In the genomic region with DNA sequence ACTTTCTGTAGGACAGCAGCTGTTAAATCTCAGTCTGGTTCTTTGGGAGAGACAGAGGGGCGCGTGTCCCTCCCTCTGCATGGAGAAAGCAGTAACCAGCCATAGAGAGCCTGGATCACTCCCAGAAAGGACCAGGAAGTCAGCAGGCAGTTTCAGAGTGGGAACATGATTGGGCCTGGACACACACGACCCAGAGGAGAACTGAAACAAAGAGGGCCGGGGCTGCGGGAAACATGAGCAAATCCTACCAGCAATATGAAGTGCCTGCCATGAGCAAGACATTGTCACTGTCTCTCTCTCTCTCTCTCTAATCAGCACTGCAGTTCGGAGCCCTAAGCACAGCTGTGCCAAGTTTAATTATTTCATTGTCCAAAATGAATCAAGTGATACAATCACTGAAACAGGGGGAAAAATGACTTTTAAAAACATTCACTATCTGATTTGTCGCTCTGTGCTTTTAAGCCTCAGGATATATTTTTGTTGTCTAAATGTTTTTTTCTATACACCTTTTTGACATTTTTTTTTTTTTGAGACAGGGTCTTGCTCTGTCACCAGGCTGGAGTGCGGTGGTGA, we compare ENCODE assay signal across 24 cellular contexts. TPM values are rescaled to one million over a fixed set of nuclear protein-coding genes. Genes with fewer than 3 reads are reported as not detected.
A peak's percentile ranks its signal among the peaks of the same experiment; 100 is the strongest.
DNase-seq lines count a peak whose midpoint lies in the region; ATAC-seq and TF ChIP-seq lines count a peak whose summit lies in the region.
"Had no signal": no experiment of that assay in that cellular context is flagged by ENCODE, and none has a peak within 500 bp of the region (broad histone marks: within the 10 kb centered on the region; RNA-seq: fewer than 3 reads in every experiment).

No MANE protein-coding gene starts in this region.

- H3K4me2 ChIP-seq in GM23338 = no peak overlapping the region
- H3K4me2 ChIP-seq: BLaER1, PC-9 had no signal

- no peaks in the 10 kb centered on the region for H3K36me3 Mint-ChIP-seq in GM23338 (ENCODE audit: low read depth)
- H3K36me3 Mint-ChIP-seq in nephron progenitor cell (ENCODE audit: low read depth) = no peaks in the 10 kb centered on the region
- no peaks in the 10 kb centered on the region for H3K36me3 Mint-ChIP-seq in CD4-positive, alpha-beta memory T cell
- H3K36me3 Mint-ChIP-seq: activated naive CD8-positive, alpha-beta T cell treated with anti-CD3 and anti-CD28 coated beads, Interleukin-2, amount 10 ng/mL, durations not matched to agents 7 days and 5 days had no signal

- intact Hi-C loops in heart right ventricle (cut with DNase I) = no loop called here
- intact Hi-C loops in CD4-positive, alpha-beta memory T cell (cut with micrococcal nuclease) = no loop called here

- no peaks in the 10 kb centered on the region for H3K79me2 ChIP-seq in GM23338 (replicated peaks; ENCODE audit: insufficient read depth)

- no peaks in the 10 kb centered on the region for H3F3A ChIP-seq in GM23338 (replicated peaks; ENCODE audit: low read depth)

- H3K9me3 ChIP-seq in heart right ventricle = no peaks in the 10 kb centered on the region
- no peaks in the 10 kb centered on the region for H3K9me3 ChIP-seq in CD4-positive, alpha-beta memory T cell (ENCODE audit: control insufficient read depth in 1 of 2, low read length in 2 of 2)
- H3K9me3 ChIP-seq: BLaER1, left lung had no signal

- in situ Hi-C loops in brain microvascular endothelial cell (cut with HindIII; ENCODE audit: low pct_ligation_motif_present, low sequenced_read_pairs) = no loop called here

- DNase-seq in GM23338 (ENCODE audit: low spot score) (no peak), SK-N-DZ (ENCODE audit: low spot score) (peak; percentile 25), heart right ventricle (peak in 1 of 2 donors; percentile 38), nephron progenitor cell (no peak), AG08395 (ENCODE audit: low spot score) (no peak), brain microvascular endothelial cell (no peak), A172 (ENCODE audit: low spot score) (no peak)
- DNase-seq in CD4-positive, alpha-beta memory T cell = no peak
- DNase-seq: activated CD4-positive, alpha-beta T cell treated with anti-CD3 and anti-CD28 coated beads for 1 hour; activated naive CD8-positive, alpha-beta T cell treated with anti-CD3 and anti-CD28 coated beads, Interleukin-2, amount 10 ng/mL, durations not matched to agents 7 days and 5 days; erythroblast; GF-D8; left lung; NCI-H2227 treated with DMSO at 0.1 percent for 48 hours; NCI-H774; PC-9; stimulated activated CD4-positive, alpha-beta T cell treated with anti-CD3 and anti-CD28 coated beads, Interleukin-2, amount 100 ng/mL, for 24 hours had no signal

- TF ChIP-seq CTCF in GM23338 (conservative IDR thresholded peaks at IDR 0.05; ENCODE audit: low read depth in 2 of 2) (no peak), heart right ventricle (IDR thresholded peaks at IDR 0.05) (no peak), nephron progenitor cell (IDR thresholded peaks at IDR 0.05) (no peak), brain microvascular endothelial cell (IDR thresholded peaks at IDR 0.05; ENCODE audit: low read depth, low read length, missing control alignments) (no peak)

- H3K9me3 Mint-ChIP-seq in GM23338 (no peaks in the 10 kb centered on the region), nephron progenitor cell (no peaks in the 10 kb centered on the region)
- peaks cover 0 to 2% (median 0%) of the 10 kb centered on the region in 8 donors for H3K9me3 Mint-ChIP-seq in CD4-positive, alpha-beta memory T cell
- H3K9me3 Mint-ChIP-seq: activated naive CD8-positive, alpha-beta T cell treated with anti-CD3 and anti-CD28 coated beads, Interleukin-2, amount 10 ng/mL, durations not matched to agents 7 days and 5 days; activated T-helper 17 cell treated with anti-CD3 and anti-CD28 coated beads, Interleukin-2, amount 50 U/mL, for 72 hours had no signal

- no peaks in the 10 kb centered on the region for H3K36me3 ChIP-seq in GM23338 (ENCODE audit: insufficient read depth)
- H3K36me3 ChIP-seq in heart right ventricle = no peaks in the 10 kb centered on the region
- no peaks in the 10 kb centered on the region for H3K36me3 ChIP-seq in CD4-positive, alpha-beta memory T cell (ENCODE audit: insufficient read depth, low read length)
- H3K36me3 ChIP-seq in brain microvascular endothelial cell (replicated peaks) = no peaks in the 10 kb centered on the region
- H3K36me3 ChIP-seq: BLaER1, left lung had no signal

- no peaks in the 10 kb centered on the region for H3K9me2 ChIP-seq in GM23338 (ENCODE audit: insufficient read depth)

- H3K4me3 ChIP-seq in GM23338 (no peak overlapping the region), heart right ventricle (no peak overlapping the region), brain microvascular endothelial cell (ENCODE audit: low read depth, low read length) (no peak overlapping the region)
- no peak overlapping the region for H3K4me3 ChIP-seq in CD4-positive, alpha-beta memory T cell (ENCODE audit: low read length in 2 of 2)
- H3K4me3 ChIP-seq: BLaER1, GM12878, left lung, PC-9 had no signal

- H4K20me1 ChIP-seq in GM23338 (replicated peaks; ENCODE audit: insufficient read depth) = no peaks in the 10 kb centered on the region
- H4K20me1 ChIP-seq: BLaER1 had no signal

- H2AFZ ChIP-seq in GM23338 = peak overlapping the region; percentile 92
- H2AFZ ChIP-seq: PC-9 had no signal

- H3K4me3 Mint-ChIP-seq in GM23338 (no peak overlapping the region), nephron progenitor cell (no peak overlapping the region)
- no peak overlapping the region for H3K4me3 Mint-ChIP-seq in CD4-positive, alpha-beta memory T cell
- H3K4me3 Mint-ChIP-seq: activated naive CD8-positive, alpha-beta T cell treated with anti-CD3 and anti-CD28 coated beads, Interleukin-2, amount 10 ng/mL, durations not matched to agents 7 days and 5 days; activated T-helper 17 cell treated with anti-CD3 and anti-CD28 coated beads, Interleukin-2, amount 50 U/mL, for 72 hours had no signal

- CTCF ChIA-PET in CD4-positive, alpha-beta memory T cell (lab: Charles Lee; ENCODE audit: partially characterized antibody) = interaction anchor here (0.8 kb wide), 1 partner anchor 10 kb away, joined by 3 read pairs; no protein-coding TSS in a partner anchor

- H3K27ac Mint-ChIP-seq in GM23338 = no peak overlapping the region
- peak overlapping the region; percentile 5 for H3K27ac Mint-ChIP-seq in nephron progenitor cell
- no peak overlapping the region for H3K27ac Mint-ChIP-seq in CD4-positive, alpha-beta memory T cell
- H3K27ac Mint-ChIP-seq: activated naive CD8-positive, alpha-beta T cell treated with anti-CD3 and anti-CD28 coated beads, Interleukin-2, amount 10 ng/mL, durations not matched to agents 7 days and 5 days; activated T-helper 17 cell treated with anti-CD3 and anti-CD28 coated beads, Interleukin-2, amount 50 U/mL, for 72 hours had no signal

- POLR2A ChIA-PET in CD4-positive, alpha-beta memory T cell (lab: Charles Lee; ENCODE audit: partially characterized antibody) = no interaction called here

- peaks cover 8% of the 10 kb centered on the region for H3K27me3 Mint-ChIP-seq in GM23338 (ENCODE audit: insufficient read depth, low read depth, poor library complexity)
- peaks cover 22% of the 10 kb centered on the region for H3K27me3 Mint-ChIP-seq in nephron progenitor cell (ENCODE audit: low read depth, poor library complexity)
- peaks cover 10 to 14% of the 10 kb centered on the region in 2 donors for H3K27me3 Mint-ChIP-seq in CD4-positive, alpha-beta memory T cell

- WGBS in heart right ventricle, 2 donors = 41 to 47% methylated on average over 8 of the region's 8 CpGs

- H3K4me1 ChIP-seq in GM23338 (ENCODE audit: insufficient read depth) (no peaks in the 10 kb centered on the region), heart right ventricle (peaks cover 0 to 11% (median 5%) of the 10 kb centered on the region in 9 donors)
- no peaks in the 10 kb centered on the region for H3K4me1 ChIP-seq in CD4-positive, alpha-beta memory T cell (ENCODE audit: insufficient read depth, low read length)
- H3K4me1 ChIP-seq: BLaER1, left lung had no signal

- H3K27ac ChIP-seq in GM23338 (ENCODE audit: low read depth) (no peak overlapping the region), heart right ventricle (no peak overlapping the region), brain microvascular endothelial cell (no peak overlapping the region)
- H3K27ac ChIP-seq in CD4-positive, alpha-beta memory T cell (ENCODE audit: low read depth, low read length) = no peak overlapping the region
- H3K27ac ChIP-seq: BLaER1, left lung, PC-9 had no signal

- H3K4me1 Mint-ChIP-seq in GM23338 (peaks cover 5% of the 10 kb centered on the region; the same call in 2 of the 3 replicates), nephron progenitor cell (peaks cover 5% of the 10 kb centered on the region)
- H3K4me1 Mint-ChIP-seq in CD4-positive, alpha-beta memory T cell = no peaks in the 10 kb centered on the region
- H3K4me1 Mint-ChIP-seq: activated naive CD8-positive, alpha-beta T cell treated with anti-CD3 and anti-CD28 coated beads, Interleukin-2, amount 10 ng/mL, durations not matched to agents 7 days and 5 days; activated T-helper 17 cell treated with anti-CD3 and anti-CD28 coated beads, Interleukin-2, amount 50 U/mL, for 72 hours had no signal

- H3K27me3 ChIP-seq in GM23338 (ENCODE audit: insufficient read depth) = no peaks in the 10 kb centered on the region
- H3K27me3 ChIP-seq in heart right ventricle = no peaks in the 10 kb centered on the region
- no peaks in the 10 kb centered on the region for H3K27me3 ChIP-seq in CD4-positive, alpha-beta memory T cell (ENCODE audit: insufficient read depth, low read length)
- no peaks in the 10 kb centered on the region for H3K27me3 ChIP-seq in brain microvascular endothelial cell (replicated peaks)
- H3K27me3 ChIP-seq: BLaER1, left lung had no signal

- ATAC-seq in GM23338 = peak; percentile 38; the same call in 1 of the 3 replicates
- ATAC-seq in heart right ventricle = peak in 7 of 8 donors; percentile 32 to 81 (median 63)
- ATAC-seq: activated T-helper 17 cell treated with anti-CD3 and anti-CD28 coated beads, Interleukin-2, amount 50 U/mL, for 72 hours; GM12878; left lung had no signal

RNA-seq across cellular contexts. Expression of a gene that starts 17.6 kb away (rescaled TPM):
- total RNA-seq in GM23338 (2014; rRNA removed; shearing (Covaris generic)) = not detected in 2 replicates
- polyA plus RNA-seq in GM23338 (2016; fragmentation: Nextera tagmentation; extraction: Ambion mirVana) = not detected in 2 replicates
- 0.10 TPM in 1 of 2 replicates, not detected in the other for polyA plus RNA-seq in SK-N-DZ (2014; cell fraction: cytosol; rRNA removed)
- not detected in 2 replicates for polyA plus RNA-seq in SK-N-DZ (2014; cell fraction: nucleus; rRNA removed)
- total RNA-seq in heart right ventricle = under 1 TPM in 2 of 10 donors, not detected in 8; 0.37 to 0.41 TPM
- polyA plus RNA-seq in heart right ventricle = under 1 TPM in 1 of 2 donors, not detected in 1; 0.03 TPM
- not detected for total RNA-seq in CD4-positive, alpha-beta memory T cell
- polyA plus RNA-seq in CD4-positive, alpha-beta memory T cell = not detected
- total RNA-seq in A172 (2014; rRNA removed; shearing (Covaris generic)) = 0.17 TPM in 1 of 2 replicates, not detected in the other
- total RNA-seq: activated naive CD8-positive, alpha-beta T cell treated with anti-CD3 and anti-CD28 coated beads, Interleukin-2, amount 10 ng/mL, durations not matched to agents 7 days and 5 days; activated T-helper 17 cell treated with anti-CD3 and anti-CD28 coated beads, Interleukin-2, amount 50 U/mL, for 72 hours; dermis microvascular lymphatic vessel endothelial cell; osteoblast; PC-9; skeletal muscle tissue; ureter had no signal

RNA-seq across cellular contexts. Expression of a gene that starts 29.8 kb away (rescaled TPM):
- 242 and 269 TPM in 2 replicates for total RNA-seq in GM23338 (2014; rRNA removed; shearing (Covaris generic))
- polyA plus RNA-seq in GM23338 (2016; fragmentation: Nextera tagmentation; extraction: Ambion mirVana) (63.6 and 68.2 TPM in 2 replicates), heart right ventricle (100 to 1,000 TPM in 1 of 2 donors, 10 to 100 TPM in 1; 18.5 to 145 TPM)
- polyA plus RNA-seq in SK-N-DZ (2014; cell fraction: cytosol; rRNA removed) = 27.9 and 33.4 TPM in 2 replicates
- polyA plus RNA-seq in SK-N-DZ (2014; cell fraction: nucleus; rRNA removed) = 13.8 and 19.2 TPM in 2 replicates
- total RNA-seq in heart right ventricle = 100 to 1,000 TPM in 6 of 10 donors, 10 to 100 TPM in 4; 72.2 to 154 (median 108) TPM
- 1 to 10 TPM; 3.4 to 5.4 TPM for total RNA-seq in CD4-positive, alpha-beta memory T cell
- polyA plus RNA-seq in CD4-positive, alpha-beta memory T cell = under 1 TPM in 1 of 2 donors, not detected in 1; 0.94 TPM
- total RNA-seq in A172 (2014; rRNA removed; shearing (Covaris generic)) = 118 and 146 TPM in 2 replicates

Comparison
In these comparisons a context has a peak if more than half of its experiments do, and no peak if none do; other contexts are left out.
1. RNA of a gene that starts 29.8 kb away (total RNA-seq): 242 to 269 TPM in GM23338, 118 to 146 TPM in A172 and 72.2 to 154 TPM in heart right ventricle; 3.4 to 5.4 TPM in CD4-positive, alpha-beta memory T cell; every median in the first group is over 10 times any median in the second.